ENCODE assay signal across 24 cellular contexts in genomic region chr15:92571824-92572223, GRCh38.
"Had no signal": no experiment of that assay in that cellular context is flagged by ENCODE, and none has a peak within 500 bp of the region (broad histone marks: within the 10 kb centered on the region; RNA-seq: fewer than 3 reads in every experiment).

No MANE protein-coding gene starts in this region.

- ATAC-seq: left cardiac atrium; left lobe of liver; mucosa of descending colon; naive thymus-derived CD8-positive, alpha-beta T cell; pancreas; right cardiac atrium; sciatic nerve; stimulated activated effector memory CD8-positive, alpha-beta T cell treated with anti-CD3 and anti-CD28 coated beads, Interleukin-12 subunit alpha, Interleukin-12 subunit beta, amount 100 ng/mL, for 72 hours; upper lobe of right lung had no signal

- H3K27me3 ChIP-seq: pancreas, tibial artery, upper lobe of right lung had no signal

- H3K4me1 ChIP-seq: pancreas, prostate gland, spleen, suprapubic skin, tibial artery, upper lobe of right lung had no signal

- H3K27ac ChIP-seq: pancreas, prostate gland, spleen, suprapubic skin, thoracic aorta, tibial artery, upper lobe of right lung had no signal

- DNase-seq: hippocampal formation; kidney glomerular epithelial cell; left cardiac atrium; midbrain; mucosa of descending colon; naive thymus-derived CD8-positive, alpha-beta T cell; pancreas; posterior cingulate gyrus; retina; right cardiac atrium; small intestine; spleen; stimulated activated CD4-positive, alpha-beta T cell treated with anti-CD3 and anti-CD28 coated beads, Interleukin-4, amount 100 ng/mL, for 24 hours; stimulated activated naive CD4-positive, alpha-beta T cell; tibial artery; trophoblast cell; upper lobe of right lung had no signal

- H3K9me3 ChIP-seq: mucosa of descending colon, pancreas, prostate gland, spleen, suprapubic skin, thoracic aorta, tibial artery, upper lobe of right lung had no signal

- H3K4me3 ChIP-seq: lung, mucosa of descending colon, pancreas, prostate gland, spleen, suprapubic skin, thoracic aorta, tibial artery, upper lobe of right lung had no signal

- H3K36me3 ChIP-seq: pancreas, prostate gland, spleen, suprapubic skin, thoracic aorta, tibial artery, upper lobe of right lung had no signal
